Comparison of ENCODE assay signal across 9 cellular contexts in the genomic region with DNA sequence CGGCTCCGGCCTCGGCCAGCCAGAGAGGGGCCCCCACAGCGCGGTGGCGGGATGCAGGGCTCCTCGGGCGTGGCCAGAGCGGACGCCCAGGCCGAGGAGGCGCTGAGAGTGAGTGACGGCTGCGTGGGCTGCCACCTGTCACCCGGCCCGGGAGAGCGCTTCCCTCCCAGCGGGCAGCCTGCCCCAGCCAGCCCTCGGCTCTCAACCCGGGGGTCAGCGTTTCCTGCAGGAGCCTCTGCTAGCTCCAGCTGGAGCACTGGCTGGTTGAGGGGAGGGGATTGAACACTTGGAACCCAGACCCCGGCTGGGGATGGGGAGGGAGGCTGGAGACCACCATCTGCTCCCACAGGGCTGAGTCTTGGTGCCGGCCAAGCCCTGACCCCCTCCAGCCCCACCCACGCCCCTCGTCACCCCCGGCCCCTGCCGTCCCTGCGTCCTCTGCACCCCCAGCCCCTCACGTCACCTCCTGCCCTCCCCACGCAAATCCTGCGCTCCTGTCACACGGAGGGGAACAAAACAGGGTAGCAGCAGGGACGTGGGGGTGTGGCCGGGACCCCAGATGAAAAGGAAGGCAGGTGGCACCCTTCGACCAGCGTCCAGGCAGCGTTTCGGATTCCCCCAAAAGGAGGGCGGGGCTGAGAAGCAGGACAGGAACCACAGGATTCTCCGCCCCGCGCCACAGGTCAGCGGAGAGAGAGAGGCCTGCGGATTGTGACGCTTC.
DNase-seq lines count a peak whose midpoint lies in the region; ATAC-seq and TF ChIP-seq lines count a peak whose summit lies in the region.
"Had no signal": no experiment of that assay in that cellular context is flagged by ENCODE, and none has a peak within 500 bp of the region (broad histone marks: within the 10 kb centered on the region; RNA-seq: fewer than 3 reads in every experiment).

No MANE protein-coding gene starts in this region.

- no peaks in the 10 kb centered on the region for H3K36me3 Mint-ChIP-seq in immature natural killer cell

- peak overlapping the region; percentile 79 to 89 (median 86) for H3K4me3 Mint-ChIP-seq in immature natural killer cell

- H3K27me3 ChIP-seq in stomach: peaks cover 3 to 93% (median 62%) of the 10 kb centered on the region in 3 donors

- DNase-seq in NCI-H146 (lab: John Stamatoyannopoulos, UW) (peak; percentile 63), NCI-H146 treated with DMSO at 0.1 percent for 48 hours (lab: John Stamatoyannopoulos, UW; ENCODE audit: unreplicated experiment) (no peak), immature natural killer cell (peak; percentile 22 to 41 (median 32)), stomach (peak; percentile 23), 8988T (no peak)
- DNase-seq in activated T-cell treated with anti-CD3 and anti-CD28 coated beads, Interleukin-2, amount 50 U/mL, for 48 hours: peak; percentile 39 to 56
- DNase-seq: Kasumi-1 had no signal

- peak overlapping the region in 2 of 6 donors; percentile 73 to 78 for H3K27ac Mint-ChIP-seq in immature natural killer cell

- peaks cover 5 to 17% (median 10%) of the 10 kb centered on the region in 3 donors for H3K27me3 Mint-ChIP-seq in immature natural killer cell (ENCODE audit: low read depth in 3 of 3)

- no peaks in the 10 kb centered on the region for H3K36me3 ChIP-seq in stomach

- no peak for TF ChIP-seq CTCF in stomach (IDR thresholded peaks at IDR 0.05)

- no peak for TF ChIP-seq EP300 in stomach (IDR thresholded peaks at IDR 0.05)

- no peak overlapping the region for H3K27ac ChIP-seq in stomach

- intact Hi-C loops in stomach (cut with DNase I; ENCODE audit: low total_unique reads): no loop called here

- peaks cover 0 to 11% (median 4%) of the 10 kb centered on the region in 4 donors for H3K9me3 ChIP-seq in stomach

- H3K4me3 ChIP-seq in stomach: peak overlapping the region; percentile 32 to 46 (median 37)

- H3K9me3 Mint-ChIP-seq in immature natural killer cell: no peaks in the 10 kb centered on the region

- H3K4me1 Mint-ChIP-seq in immature natural killer cell: peaks cover 34 to 36% of the 10 kb centered on the region in 2 donors

- H3K4me1 ChIP-seq in stomach: peaks cover 7 to 19% (median 13%) of the 10 kb centered on the region in 4 donors

- no peak for ATAC-seq in GM19324 (IDR thresholded peaks at IDR 0.05; ENCODE audit: low FRiP score, unreplicated experiment)
- ATAC-seq in HG03460 (IDR thresholded peaks at IDR 0.05; ENCODE audit: unreplicated experiment): no peak

- WGBS in stomach, 5 donors: 1 to 4% (median 3%) methylated on average over 20 to 45 of the region's 45 CpGs

- no peak for TF ChIP-seq POLR2A in stomach (IDR thresholded peaks at IDR 0.05)

Comparison
In these comparisons a context has a peak if more than half of its experiments do, and no peak if none do; other contexts are left out.
1. DNase-seq: peak in NCI-H146 (single experiment), activated T-cell treated with anti-CD3 and anti-CD28 coated beads, Interleukin-2, amount 50 U/mL, for 48 hours (2 of 2), immature natural killer cell (3 of 3) and stomach (single experiment); none in NCI-H146 treated with DMSO at 0.1 percent for 48 hours (single experiment) and 8988T (single experiment).